In the genomic region with DNA sequence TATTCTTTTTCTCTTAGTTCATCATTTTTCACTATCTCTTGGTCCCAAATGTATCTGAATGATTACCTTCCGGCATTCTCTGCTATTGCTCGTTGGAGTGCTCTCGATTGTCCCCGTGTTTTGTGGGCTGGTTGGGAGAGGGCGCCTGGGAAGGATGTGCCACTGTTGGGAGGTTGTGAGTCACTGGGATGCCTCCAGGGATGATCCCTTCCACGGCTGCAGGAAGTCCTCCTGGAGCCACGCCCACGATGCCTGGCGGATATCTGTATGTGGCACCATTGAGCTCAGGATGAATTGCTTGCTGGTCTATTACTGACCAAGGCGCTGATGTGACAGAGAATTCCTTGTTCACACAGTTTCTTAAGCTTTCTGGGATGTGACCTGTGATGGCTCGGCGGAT, we compare ENCODE assay signal across 8 cellular contexts.
DNase-seq lines count a peak whose midpoint lies in the region; TF ChIP-seq lines count a peak whose summit lies in the region.
"Not testable (repeated sequence)": the region's sequence is repeated elsewhere in the genome, so short reads cannot be mapped to it uniquely, and the experiment has no call there.

No MANE protein-coding gene starts in this region.

- WGBS in endodermal cell (ENCODE audit: insufficient coverage in 1 of 2, insufficient read length in 1 of 2), 2 experiments = 92 to 97% methylated on average over 11 to 12 of the region's 12 CpGs
- WGBS in neuronal stem cell (ENCODE audit: extremely low coverage in 2 of 2, insufficient read length in 2 of 2, insufficient replicate concordance in 1 of 2), 2 donors = no CpG with 5 or more reads among the region's 12 CpGs

- H3K4me1 ChIP-seq in BLaER1 (peaks cover 35% of the 10 kb centered on the region; the same call in 1 of the 2 replicates), MM.1S (ENCODE audit: low read length) (peaks cover 22% of the 10 kb centered on the region), OCI-LY7 (ENCODE audit: insufficient read depth, low read length, poor library complexity, severe bottlenecking) (peaks cover 14% of the 10 kb centered on the region), endodermal cell (ENCODE audit: control insufficient read depth, insufficient read depth, low read length) (peaks cover 16% of the 10 kb centered on the region)
- not testable (repeated sequence) for H3K4me1 ChIP-seq in neuronal stem cell (ENCODE audit: control insufficient read depth in 2 of 2, insufficient read depth in 1 of 2, low read depth in 1 of 2, low read length in 2 of 2)

- H3K23ac ChIP-seq in neuronal stem cell (ENCODE audit: low read depth, low read length, poor library complexity) = not testable (repeated sequence)

- POLR2A ChIA-PET in OCI-LY7 (lab: Charles Lee) = interaction anchor here (1.5 kb wide), 1 partner anchor 17 kb away, joined by 3 read pairs; no protein-coding TSS in a partner anchor

- peak; percentile 14 for DNase-seq in A172 (ENCODE audit: low spot score)
- peak; percentile 33 for DNase-seq in HT1080 (ENCODE audit: low read depth)
- not testable (repeated sequence) for DNase-seq in MM.1S; OCI-LY7 (ENCODE audit: low spot score); nephron progenitor cell; neuronal stem cell (ENCODE audit: low spot score)
- peak; percentile 42 for DNase-seq in endodermal cell

- not testable (repeated sequence) for H2AFZ ChIP-seq in MM.1S (ENCODE audit: low read length); OCI-LY7 (ENCODE audit: low read length); neuronal stem cell (ENCODE audit: low read length)

- H3K4me3 ChIP-seq in BLaER1; MM.1S (ENCODE audit: low read length); OCI-LY7 (ENCODE audit: low read depth, low read length, poor library complexity, severe bottlenecking); endodermal cell (ENCODE audit: low read length); neuronal stem cell (ENCODE audit: low read length in 2 of 2): not testable (repeated sequence)

- not testable (repeated sequence) for H3K27me3 ChIP-seq in BLaER1; MM.1S (replicated peaks; ENCODE audit: insufficient read depth, low read length); endodermal cell (ENCODE audit: control insufficient read depth, insufficient read depth, low read length, poor library complexity, severe bottlenecking); neuronal stem cell (ENCODE audit: control insufficient read depth in 3 of 3, insufficient read depth in 3 of 3, low read depth in 1 of 3, low read length in 3 of 3)

- not testable (repeated sequence) for H3K36me3 ChIP-seq in BLaER1; MM.1S (replicated peaks; ENCODE audit: insufficient read depth, low read length); OCI-LY7 (ENCODE audit: insufficient read depth, low read length)
- H3K36me3 ChIP-seq in endodermal cell (ENCODE audit: control insufficient read depth, insufficient read depth, low read length) = peaks cover 33% of the 10 kb centered on the region
- peaks cover 0 to 87% of the 10 kb centered on the region in 2 donors for H3K36me3 ChIP-seq in neuronal stem cell (replicated peaks in 1 of 2; ENCODE audit: control insufficient read depth in 2 of 2, insufficient read depth in 2 of 2, low read length in 2 of 2)

- CTCF ChIA-PET in OCI-LY7 (lab: Charles Lee; ENCODE audit: unreplicated experiment) = not testable (repeated sequence)

- H3K27me3 Mint-ChIP-seq in endodermal cell (ENCODE audit: insufficient read depth) = peaks cover 67% of the 10 kb centered on the region
- not testable (repeated sequence) for H3K27me3 Mint-ChIP-seq in nephron progenitor cell (ENCODE audit: low read depth, poor library complexity)

- H2BK5ac ChIP-seq in neuronal stem cell (ENCODE audit: low read length) = not testable (repeated sequence)

- not testable (repeated sequence) for H3K14ac ChIP-seq in neuronal stem cell (ENCODE audit: low read length)

- not testable (repeated sequence) for H3K27ac ChIP-seq in BLaER1; OCI-LY7 (ENCODE audit: low read depth, low read length, poor library complexity, severe bottlenecking); endodermal cell (ENCODE audit: low read depth, low read length); neuronal stem cell (replicated peaks; ENCODE audit: low read length)
- H3K27ac ChIP-seq in MM.1S (ENCODE audit: low read length) = peak overlapping the region; percentile 42; the same call in 1 of the 2 replicates

- not testable (repeated sequence) for TF ChIP-seq CTCF in MM.1S (IDR thresholded peaks at IDR 0.05; ENCODE audit: low read length); OCI-LY7 (conservative IDR thresholded peaks at IDR 0.05; ENCODE audit: low read length); endodermal cell (conservative IDR thresholded peaks at IDR 0.05); nephron progenitor cell (IDR thresholded peaks at IDR 0.05)

- not testable (repeated sequence) for H4K8ac ChIP-seq in neuronal stem cell (ENCODE audit: low read depth, low read length)

- H3K9me3 Mint-ChIP-seq in endodermal cell, nephron progenitor cell: not testable (repeated sequence)

- H3F3A ChIP-seq in MM.1S (ENCODE audit: insufficient read depth, low read length) = peaks cover 11% of the 10 kb centered on the region

- peaks cover 28% of the 10 kb centered on the region for H3K4me1 Mint-ChIP-seq in endodermal cell
- not testable (repeated sequence) for H3K4me1 Mint-ChIP-seq in nephron progenitor cell

- not testable (repeated sequence) for H2AK5ac ChIP-seq in neuronal stem cell (ENCODE audit: low read depth, low read length)

- H2BK120ac ChIP-seq in neuronal stem cell (ENCODE audit: low read depth, low read length) = not testable (repeated sequence)

- H3K4me3 Mint-ChIP-seq in endodermal cell, nephron progenitor cell: not testable (repeated sequence)

- not testable (repeated sequence) for H2BK12ac ChIP-seq in neuronal stem cell (ENCODE audit: low read length)

- not testable (repeated sequence) for H3K9me3 ChIP-seq in BLaER1; MM.1S (replicated peaks; ENCODE audit: insufficient read depth, low read length); OCI-LY7 (ENCODE audit: low read length); endodermal cell (ENCODE audit: control insufficient read depth, low read length)
- H3K9me3 ChIP-seq in neuronal stem cell (replicated peaks in 1 of 2; ENCODE audit: control insufficient read depth in 2 of 2, insufficient read depth in 1 of 2, low read depth in 1 of 2, low read length in 2 of 2) = peaks cover 5 to 22% of the 10 kb centered on the region in 2 donors

- not testable (repeated sequence) for H3K79me1 ChIP-seq in neuronal stem cell (ENCODE audit: low read depth, low read length)

- H3K9ac ChIP-seq in BLaER1; MM.1S (ENCODE audit: low read length); endodermal cell (ENCODE audit: extremely low read depth, low read length, poor library complexity, severe bottlenecking): not testable (repeated sequence)
- peak overlapping the region; percentile 39 for H3K9ac ChIP-seq in neuronal stem cell (ENCODE audit: low read depth, low read length, poor library complexity)

- H3K4ac ChIP-seq in neuronal stem cell (ENCODE audit: low read length) = not testable (repeated sequence)

- H3K79me2 ChIP-seq in MM.1S (ENCODE audit: low read length); OCI-LY7 (ENCODE audit: insufficient read depth, low read depth, low read length): not testable (repeated sequence)

- not testable (repeated sequence) for H2BK15ac ChIP-seq in neuronal stem cell (ENCODE audit: low read length)

- H3K27ac Mint-ChIP-seq in endodermal cell = not testable (repeated sequence)
- H3K27ac Mint-ChIP-seq in nephron progenitor cell = peak overlapping the region; percentile 35

- not testable (repeated sequence) for H4K91ac ChIP-seq in neuronal stem cell (ENCODE audit: low read depth, low read length, poor library complexity)

- peak overlapping the region; percentile 50; the same call in 1 of the 2 replicates for H3K4me2 ChIP-seq in BLaER1
- H3K4me2 ChIP-seq in MM.1S (ENCODE audit: low read depth, low read length) = peak overlapping the region; percentile 0; the same call in 1 of the 2 replicates
- H3K4me2 ChIP-seq in OCI-LY7 (ENCODE audit: low read length) = 0 out of 2 replicates have a peak overlapping the region, but pooled peaks have one; percentile 26
- H3K4me2 ChIP-seq in neuronal stem cell (ENCODE audit: insufficient read depth, low read length, poor library complexity, severe bottlenecking) = not testable (repeated sequence)

- peaks cover 13% of the 10 kb centered on the region for H3K36me3 Mint-ChIP-seq in endodermal cell (ENCODE audit: low read depth)
- peaks cover 58% of the 10 kb centered on the region for H3K36me3 Mint-ChIP-seq in nephron progenitor cell (ENCODE audit: low read depth)

- BruUV-seq in OCI-LY7 (replicated peaks; lab: Mats Ljungman, UMichigan) = not testable (repeated sequence)

- H3K9me2 ChIP-seq in MM.1S (replicated peaks; ENCODE audit: insufficient read depth, low read length); OCI-LY7 (ENCODE audit: insufficient read depth, low read length): not testable (repeated sequence)

- not testable (repeated sequence) for H4K20me1 ChIP-seq in BLaER1; MM.1S (ENCODE audit: insufficient read depth, low read length); OCI-LY7 (ENCODE audit: insufficient read depth, low read length)

- not testable (repeated sequence) for H3K18ac ChIP-seq in neuronal stem cell (ENCODE audit: low read length)

- intact Hi-C loops in OCI-LY7 (cut with micrococcal nuclease; ENCODE audit: unreplicated experiment) = loop anchor here (10.0 kb wide), 1 partner anchor 477 kb away; the partner anchor contains the start of gene GADD45A
